Comparison of ENCODE assay signal across 27 cellular contexts in genomic region chr16:83248735-83249469, GRCh38.
DNase-seq lines count a peak whose midpoint lies in the region; ATAC-seq, FAIRE-seq and TF ChIP-seq lines count a peak whose summit lies in the region.
"Had no signal": no experiment of that assay in that cellular context is flagged by ENCODE, and none has a peak within 500 bp of the region (broad histone marks: within the 10 kb centered on the region; RNA-seq: fewer than 3 reads in every experiment).

No MANE protein-coding gene starts in this region.

- no peak overlapping the region for H3K4me3 ChIP-seq in astrocyte (ENCODE audit: insufficient read depth, low read depth, low read length)
- no peak overlapping the region for H3K4me3 ChIP-seq in cardiac muscle cell
- no peak overlapping the region for H3K4me3 ChIP-seq in psoas muscle
- H3K4me3 ChIP-seq: BLaER1 treated with 17β-estradiol and CSF1 and Interleukin-3, amounts not matched to agents 10 nM and 100 nM; esophagus squamous epithelium; sigmoid colon; upper lobe of left lung had no signal

- ATAC-seq in psoas muscle (peak in 3 of 4 donors; percentile 42 to 80 (median 54)), GM18511 (IDR thresholded peaks at IDR 0.05; ENCODE audit: unreplicated experiment) (no peak)
- ATAC-seq: activated CD4-positive, CD25-positive, alpha-beta regulatory T cell treated with anti-CD3 and anti-CD28 coated beads, Interleukin-2, amount 50 U/mL, for 24 hours had no signal

- no peaks in the 10 kb centered on the region for H3K36me3 ChIP-seq in astrocyte (ENCODE audit: insufficient read depth, low read length)
- no peaks in the 10 kb centered on the region for H3K36me3 ChIP-seq in cardiac muscle cell
- no peaks in the 10 kb centered on the region for H3K36me3 ChIP-seq in psoas muscle (ENCODE audit: insufficient read depth in 1 of 2, low read depth in 1 of 2)
- H3K36me3 ChIP-seq: BLaER1 treated with 17β-estradiol and CSF1 and Interleukin-3, amounts not matched to agents 10 nM and 100 nM; esophagus squamous epithelium; sigmoid colon; upper lobe of left lung had no signal

- H2AFZ ChIP-seq in astrocyte (ENCODE audit: low read depth, low read length) = no peak overlapping the region

- no peaks in the 10 kb centered on the region for H3K9me3 ChIP-seq in astrocyte (ENCODE audit: insufficient read depth, low read depth, low read length)
- H3K9me3 ChIP-seq in cardiac muscle cell (ENCODE audit: low read depth) = no peaks in the 10 kb centered on the region
- no peaks in the 10 kb centered on the region for H3K9me3 ChIP-seq in psoas muscle
- H3K9me3 ChIP-seq: BLaER1 treated with 17β-estradiol and CSF1 and Interleukin-3, amounts not matched to agents 10 nM and 100 nM; esophagus squamous epithelium; sigmoid colon; upper lobe of left lung had no signal

- peaks cover 23% of the 10 kb centered on the region for H3K27me3 Mint-ChIP-seq in astrocyte (ENCODE audit: low read depth, unreplicated experiment)
- H3K27me3 Mint-ChIP-seq: activated naive CD8-positive, alpha-beta T cell treated with anti-CD3 and anti-CD28 coated beads, Interleukin-2, amount 10 ng/mL, durations not matched to agents 7 days and 5 days had no signal

- H3K27me3 ChIP-seq in astrocyte (ENCODE audit: insufficient read depth, low read length) (no peaks in the 10 kb centered on the region), cardiac muscle cell (no peaks in the 10 kb centered on the region), psoas muscle (ENCODE audit: insufficient read depth in 3 of 3, low read length in 2 of 3) (no peaks in the 10 kb centered on the region)
- H3K27me3 ChIP-seq: BLaER1 treated with 17β-estradiol and CSF1 and Interleukin-3, amounts not matched to agents 10 nM and 100 nM; sigmoid colon; upper lobe of left lung had no signal

- intact Hi-C loops in psoas muscle (cut with DNase I) = no loop called here

- H3K4me1 Mint-ChIP-seq in astrocyte (ENCODE audit: low read depth, unreplicated experiment) = peaks cover 7% of the 10 kb centered on the region
- H3K4me1 Mint-ChIP-seq: activated naive CD8-positive, alpha-beta T cell treated with anti-CD3 and anti-CD28 coated beads, Interleukin-2, amount 10 ng/mL, durations not matched to agents 7 days and 5 days; IgD-negative memory B cell; mesothelial cell of epicardium; naive B cell had no signal

- H3K4me3 Mint-ChIP-seq in astrocyte (ENCODE audit: unreplicated experiment) = no peak overlapping the region
- H3K4me3 Mint-ChIP-seq: activated naive CD8-positive, alpha-beta T cell treated with anti-CD3 and anti-CD28 coated beads, Interleukin-2, amount 10 ng/mL, durations not matched to agents 7 days and 5 days; mesothelial cell of epicardium; naive B cell had no signal

- no peaks in the 10 kb centered on the region for H3K9me3 Mint-ChIP-seq in astrocyte (ENCODE audit: unreplicated experiment)
- H3K9me3 Mint-ChIP-seq: IgD-negative memory B cell, mesothelial cell of epicardium had no signal

- H3K4me1 ChIP-seq in astrocyte (ENCODE audit: insufficient read depth, low read length) = no peaks in the 10 kb centered on the region
- peaks cover 12% of the 10 kb centered on the region for H3K4me1 ChIP-seq in cardiac muscle cell (ENCODE audit: low read depth)
- H3K4me1 ChIP-seq in psoas muscle = peaks cover 9% of the 10 kb centered on the region
- H3K4me1 ChIP-seq: BLaER1 treated with 17β-estradiol and CSF1 and Interleukin-3, amounts not matched to agents 10 nM and 100 nM; sigmoid colon; upper lobe of left lung had no signal

- peak; percentile 23 for DNase-seq in GM03348 (ENCODE audit: low spot score)
- peak; percentile 6 for DNase-seq in astrocyte (ENCODE audit: low read depth)
- DNase-seq in cardiac muscle cell (ENCODE audit: low read depth in 1 of 2, low spot score in 1 of 2) = peak; percentile 23 to 39
- DNase-seq in psoas muscle = no peak
- DNase-seq in NCI-H146 (lab: John Stamatoyannopoulos, UW) = no peak
- no peak for DNase-seq in NK-92 (lab: John Stamatoyannopoulos, UW; ENCODE audit: unreplicated experiment)
- DNase-seq in stimulated activated CD4-positive, alpha-beta T cell treated with anti-CD3 and anti-CD28 coated beads, Interleukin-4, amount 100 ng/mL, for 24 hours = no peak
- DNase-seq: activated CD4-positive, alpha-beta T cell treated with anti-CD3 and anti-CD28 coated beads, Interleukin-2, amount 50 U/mL, for 4 hours; activated gamma-delta T cell treated with Interleukin-2 at 50 U/mL for 16 hours; activated naive CD8-positive, alpha-beta T cell treated with anti-CD3 and anti-CD28 coated beads, Interleukin-2, amount 10 ng/mL, durations not matched to agents 7 days and 5 days; activated T-cell treated with anti-CD3 and anti-CD28 coated beads, Interleukin-2, amount 50 U/mL, for 48 hours; cerebellar nuclear complex; esophagus squamous epithelium; naive B cell; NCI-H1436 treated with DMSO at 0.1 percent for 48 hours; NCI-H748 treated with DMSO at 0.1 percent for 48 hours; posterior cingulate gyrus; sigmoid colon; stimulated activated CD4-positive, alpha-beta T cell treated with anti-CD3 and anti-CD28 coated beads, Interleukin-12 subunit alpha, Interleukin-12 subunit beta, amount 100 ng/mL, for 4 hours; stimulated activated CD4-positive, alpha-beta T cell treated with anti-CD3 and anti-CD28 coated beads, Interleukin-2, amount 100 ng/mL, for 48 hours; upper lobe of left lung had no signal

- no peak for FAIRE-seq in astrocyte (lab: Jason Lieb, UNC)
- FAIRE-seq: islet of Langerhans had no signal

- H3K27ac ChIP-seq in astrocyte (ENCODE audit: low read depth, low read length) = no peak overlapping the region
- H3K27ac ChIP-seq in cardiac muscle cell = no peak overlapping the region
- no peak overlapping the region for H3K27ac ChIP-seq in psoas muscle
- H3K27ac ChIP-seq: BLaER1 treated with 17β-estradiol and CSF1 and Interleukin-3, amounts not matched to agents 10 nM and 100 nM; esophagus squamous epithelium; upper lobe of left lung had no signal

- no peak for TF ChIP-seq CTCF in astrocyte (IDR thresholded peaks at IDR 0.05; ENCODE audit: insufficient read depth, low read depth, low read length)
- no peak for TF ChIP-seq CTCF in cardiac muscle cell (IDR thresholded peaks at IDR 0.05; ENCODE audit: low read depth, low read length)
- TF ChIP-seq CTCF in psoas muscle (IDR thresholded peaks at IDR 0.05) = no peak

- no peak overlapping the region for H3K9ac ChIP-seq in astrocyte (ENCODE audit: low read length)
- H3K9ac ChIP-seq: BLaER1 treated with 17β-estradiol and CSF1 and Interleukin-3, amounts not matched to agents 10 nM and 100 nM had no signal

- no peak overlapping the region for H3K4me2 ChIP-seq in astrocyte (ENCODE audit: low read length)
- H3K4me2 ChIP-seq: BLaER1 treated with 17β-estradiol and CSF1 and Interleukin-3, amounts not matched to agents 10 nM and 100 nM had no signal

- no peaks in the 10 kb centered on the region for H3K36me3 Mint-ChIP-seq in astrocyte (ENCODE audit: low read depth, unreplicated experiment)
- H3K36me3 Mint-ChIP-seq: activated naive CD8-positive, alpha-beta T cell treated with anti-CD3 and anti-CD28 coated beads, Interleukin-2, amount 10 ng/mL, durations not matched to agents 7 days and 5 days; IgD-negative memory B cell; mesothelial cell of epicardium; naive B cell had no signal

- H3K79me2 ChIP-seq in astrocyte (ENCODE audit: insufficient read depth, low read length) = no peaks in the 10 kb centered on the region

- WGBS in psoas muscle, 3 donors = 46 to 60% (median 52%) methylated on average over 8 of the region's 8 CpGs

- H4K20me1 ChIP-seq in astrocyte (ENCODE audit: insufficient read depth, low read length) = peaks cover 5% of the 10 kb centered on the region
- H4K20me1 ChIP-seq: BLaER1 treated with 17β-estradiol and CSF1 and Interleukin-3, amounts not matched to agents 10 nM and 100 nM had no signal

- no peak overlapping the region for H3K27ac Mint-ChIP-seq in astrocyte (ENCODE audit: unreplicated experiment)
- H3K27ac Mint-ChIP-seq: activated naive CD8-positive, alpha-beta T cell treated with anti-CD3 and anti-CD28 coated beads, Interleukin-2, amount 10 ng/mL, durations not matched to agents 7 days and 5 days; IgD-negative memory B cell; mesothelial cell of epicardium; naive B cell had no signal

Comparison
In these comparisons a context has a peak if more than half of its experiments do, and no peak if none do; other contexts are left out.
1. DNase-seq: peak in GM03348 (single experiment), astrocyte (single experiment) and cardiac muscle cell (2 of 2); none in psoas muscle (0 of 2), NCI-H146 (single experiment), NK-92 (single experiment) and stimulated activated CD4-positive, alpha-beta T cell treated with anti-CD3 and anti-CD28 coated beads, Interleukin-4, amount 100 ng/mL, for 24 hours (single experiment).